Comparison of ENCODE assay signal across 1 cellular context in genomic region chr4:98910728-98911127, GRCh38.
A peak's percentile ranks its signal among the peaks of the same experiment; 100 is the strongest.
TF ChIP-seq lines count a peak whose summit lies in the region.

No MANE protein-coding gene starts in this region.

TF ChIP-seq in GM12878, 131 proteins besides CTCF, POLR2A, EP300 and RAD21:
- TF ChIP-seq HDGF (IDR thresholded peaks at IDR 0.05), result 0 out of 2 replicates have a peak, but pooled peaks have one; percentile 30
